In genomic region chr2:54523336-54523959, GRCh38 we compare ENCODE assay signal across 12 cellular contexts.
A peak's percentile ranks its signal among the peaks of the same experiment; 100 is the strongest.
DNase-seq lines count a peak whose midpoint lies in the region; ATAC-seq and TF ChIP-seq lines count a peak whose summit lies in the region.
"Had no signal": no experiment of that assay in that cellular context is flagged by ENCODE, and none has a peak within 500 bp of the region (broad histone marks: within the 10 kb centered on the region; RNA-seq: fewer than 3 reads in every experiment).

No MANE protein-coding gene starts in this region.

- H3K27ac ChIP-seq in heart left ventricle (peak overlapping the region in 10 of 12 donors; percentile 6 to 82 (median 58)), thyroid gland (peak overlapping the region; percentile 6 to 88 (median 84))

- DNase-seq in heart left ventricle (no peak), left cardiac atrium (no peak), RPMI7951 (ENCODE audit: low read depth) (peak; percentile 73), glutamatergic neuron (no peak), thyroid gland (no peak), COLO829 (ENCODE audit: low spot score) (no peak), OCI-M2 (lab: John Stamatoyannopoulos, UW; ENCODE audit: unreplicated experiment) (no peak)

- ATAC-seq in heart left ventricle (no peak), left cardiac atrium (no peak), GM21447 (IDR thresholded peaks at IDR 0.05; ENCODE audit: unreplicated experiment) (no peak)

- peaks cover 25% of the 10 kb centered on the region for H3K4me1 Mint-ChIP-seq in glutamatergic neuron (ENCODE audit: low read depth, unreplicated experiment)

- TF ChIP-seq POLR2A in heart left ventricle (IDR thresholded peaks at IDR 0.05), result no peak
- no peak for TF ChIP-seq POLR2A in thyroid gland (IDR thresholded peaks at IDR 0.05)

- intact Hi-C loops in heart left ventricle (cut with DNase I), result loop anchor here in 7 of 10 donors (2.0 to 10.0 kb wide), 10 partner anchors 34 to 319 kb away; no protein-coding TSS in a partner anchor
- intact Hi-C loops in left cardiac atrium (cut with DNase I), result loop anchor here in 1 of 2 donors (5.0 to 10.0 kb wide), 4 partner anchors 61 to 319 kb away; no protein-coding TSS in a partner anchor
- intact Hi-C loops in thyroid gland (cut with DNase I), result loop anchor here (10.0 kb wide), 2 partner anchors 101 to 181 kb away; no protein-coding TSS in a partner anchor

- H3K27me3 ChIP-seq in heart left ventricle (no peaks in the 10 kb centered on the region), thyroid gland (no peaks in the 10 kb centered on the region)

- WGBS in heart left ventricle, 4 donors, result 77 to 85% (median 79%) methylated on average over 4 of the region's 4 CpGs
- 76% methylated on average over 4 of the region's 4 CpGs for WGBS in thyroid gland, 2 donors

- H3K27ac Mint-ChIP-seq in glutamatergic neuron (ENCODE audit: unreplicated experiment), result peak overlapping the region; percentile 40
- H3K27ac Mint-ChIP-seq: activated naive CD8-positive, alpha-beta T cell treated with anti-CD3 and anti-CD28 coated beads, Interleukin-2, amount 50 U/mL, for 24 hours; activated T-cell treated with anti-CD3 and anti-CD28 coated beads, Interleukin-2, amount 50 U/mL, for 72 hours had no signal

- H3K4me1 ChIP-seq in heart left ventricle (peaks cover 5 to 94% (median 87%) of the 10 kb centered on the region in 12 donors), thyroid gland (peaks cover 27 to 52% of the 10 kb centered on the region in 2 donors)

- H3K4me3 Mint-ChIP-seq in glutamatergic neuron (ENCODE audit: unreplicated experiment), result no peak overlapping the region
- H3K4me3 Mint-ChIP-seq: activated naive CD8-positive, alpha-beta T cell treated with anti-CD3 and anti-CD28 coated beads, Interleukin-2, amount 50 U/mL, for 24 hours; activated T-cell treated with anti-CD3 and anti-CD28 coated beads, Interleukin-2, amount 50 U/mL, for 72 hours; GM23338 had no signal

- TF ChIP-seq CTCF in heart left ventricle (IDR thresholded peaks at IDR 0.05), result no peak
- no peak for TF ChIP-seq CTCF in glutamatergic neuron (IDR thresholded peaks at IDR 0.05; ENCODE audit: partially characterized antibody, unreplicated experiment)
- TF ChIP-seq CTCF in thyroid gland (IDR thresholded peaks at IDR 0.05), result no peak

- H3K9me3 ChIP-seq in heart left ventricle (no peaks in the 10 kb centered on the region), thyroid gland (no peaks in the 10 kb centered on the region)

- H3K9me3 Mint-ChIP-seq in glutamatergic neuron (ENCODE audit: unreplicated experiment), result peaks cover 2% of the 10 kb centered on the region
- H3K9me3 Mint-ChIP-seq: activated naive CD8-positive, alpha-beta T cell treated with anti-CD3 and anti-CD28 coated beads, Interleukin-2, amount 50 U/mL, for 24 hours; activated T-cell treated with anti-CD3 and anti-CD28 coated beads, Interleukin-2, amount 50 U/mL, for 72 hours; GM23338; naive thymus-derived CD8-positive, alpha-beta T cell had no signal

- H3K36me3 Mint-ChIP-seq in glutamatergic neuron (ENCODE audit: unreplicated experiment), result peaks cover 8% of the 10 kb centered on the region
- H3K36me3 Mint-ChIP-seq: naive thymus-derived CD8-positive, alpha-beta T cell had no signal

- H3K4me3 ChIP-seq in heart left ventricle (no peak overlapping the region), thyroid gland (replicated peaks in 1 of 3) (no peak overlapping the region)
- H3K4me3 ChIP-seq: GM23338 had no signal

- peaks cover 6% of the 10 kb centered on the region for H3K27me3 Mint-ChIP-seq in glutamatergic neuron (ENCODE audit: unreplicated experiment)

- H3K36me3 ChIP-seq in heart left ventricle (peaks cover 0 to 41% (median 24%) of the 10 kb centered on the region in 9 donors), thyroid gland (peaks cover 15 to 20% of the 10 kb centered on the region in 2 donors)
